In the genomic region with DNA sequence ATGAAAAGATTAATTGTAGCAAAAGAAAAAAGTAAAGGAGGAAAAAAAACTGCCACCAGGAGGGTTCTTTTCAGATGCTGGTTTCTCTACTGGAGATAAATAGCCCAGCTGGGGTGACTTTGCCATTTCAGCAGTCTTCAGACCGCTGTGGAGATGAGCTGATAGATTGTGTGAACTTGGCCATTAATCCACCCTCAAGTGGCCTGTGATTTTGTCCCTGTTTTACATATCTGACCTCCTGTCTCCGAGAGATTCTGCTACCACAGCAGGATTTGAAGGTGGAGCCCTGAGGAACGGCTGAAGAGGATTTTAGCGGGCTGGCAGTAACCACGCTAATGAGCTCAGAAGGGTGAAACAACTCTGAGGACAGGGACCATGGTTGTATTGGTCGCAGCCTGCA, we compare ENCODE assay signal across 17 cellular contexts.
DNase-seq lines count a peak whose midpoint lies in the region; TF ChIP-seq lines count a peak whose summit lies in the region.
"Had no signal": no experiment of that assay in that cellular context is flagged by ENCODE, and none has a peak within 500 bp of the region (broad histone marks: within the 10 kb centered on the region; RNA-seq: fewer than 3 reads in every experiment).

No MANE protein-coding gene starts in this region.

- H3K18ac ChIP-seq in mesendoderm (ENCODE audit: low read length) = peak overlapping the region; percentile 21

- no peak overlapping the region for H2BK120ac ChIP-seq in mesendoderm (ENCODE audit: low read depth, low read length)

- no peaks in the 10 kb centered on the region for H4K20me1 ChIP-seq in hepatocyte (ENCODE audit: insufficient read depth, poor library complexity, severe bottlenecking)

- no peak overlapping the region for H3K4me3 ChIP-seq in WERI-Rb-1 (ENCODE audit: low read depth, low read length)
- no peak overlapping the region for H3K4me3 ChIP-seq in mesendoderm (ENCODE audit: low read length)
- H3K4me3 ChIP-seq in parathyroid adenoma (ENCODE audit: low read depth, low read length) = no peak overlapping the region
- H3K4me3 ChIP-seq in hepatocyte = no peak overlapping the region
- H3K4me3 ChIP-seq: BLaER1 treated with 17β-estradiol and CSF1 and Interleukin-3, amounts not matched to agents 10 nM and 100 nM; GM23248; HAP-1 had no signal

- H3K9me3 ChIP-seq in WERI-Rb-1 (ENCODE audit: severe bottlenecking) = no peaks in the 10 kb centered on the region
- H3K9me3 ChIP-seq in parathyroid adenoma (ENCODE audit: control insufficient read depth, low read length) = no peaks in the 10 kb centered on the region
- H3K9me3 ChIP-seq in hepatocyte (ENCODE audit: low read depth) = no peaks in the 10 kb centered on the region
- H3K9me3 ChIP-seq: HAP-1 had no signal

- H3K79me1 ChIP-seq in mesendoderm (ENCODE audit: low read length) = no peaks in the 10 kb centered on the region

- no peak overlapping the region for H3K23ac ChIP-seq in mesendoderm (ENCODE audit: low read length)

- no peak overlapping the region for H4K5ac ChIP-seq in mesendoderm (ENCODE audit: low read length)

- WGBS in mesendoderm (ENCODE audit: extremely low coverage, insufficient coverage, low lambda C conversion rate) = no CpG with 5 or more reads among the region's 6 CpGs
- WGBS in hepatocyte (ENCODE audit: low lambda C conversion rate, missing lambda C conversion rate) = 46% methylated on average over 6 of the region's 6 CpGs

- no peaks in the 10 kb centered on the region for H3K9me2 ChIP-seq in hepatocyte (replicated peaks; ENCODE audit: insufficient read depth)

- H3K4me2 ChIP-seq in mesendoderm (ENCODE audit: low read length) (no peak overlapping the region), parathyroid adenoma (ENCODE audit: low read length) (no peak overlapping the region), hepatocyte (no peak overlapping the region)

- H2AK5ac ChIP-seq in mesendoderm (ENCODE audit: low read length) = no peak overlapping the region

- H3K4me1 ChIP-seq in mesendoderm (ENCODE audit: control insufficient read depth, low read depth, low read length) (peaks cover 5% of the 10 kb centered on the region), parathyroid adenoma (peaks cover 12% of the 10 kb centered on the region), hepatocyte (ENCODE audit: insufficient read depth) (no peaks in the 10 kb centered on the region)
- H3K4me1 ChIP-seq: HAP-1 had no signal

- peak; percentile 51 to 73 for DNase-seq in NCI-H524 (lab: John Stamatoyannopoulos, UW)
- DNase-seq in WERI-Rb-1 = peak; percentile 34
- DNase-seq in mesendoderm = peak; percentile 88
- DNase-seq in NK-92 treated with Interleukin-12 subunit alpha and Interleukin-12 subunit beta, amount 100 ng/mL, for 24 hours (lab: John Stamatoyannopoulos, UW) = no peak
- DNase-seq in inferior parietal cortex (ENCODE audit: extremely low spot score) = no peak
- DNase-seq in hepatocyte (ENCODE audit: low spot score) = no peak
- DNase-seq: 8988T; CD8-positive, alpha-beta T cell; COR-L47; DMS 273 treated with DMSO at 0.1 percent for 48 hours; DMS53; DND-41; EL; GM23248 had no signal

- H3K4ac ChIP-seq in mesendoderm (ENCODE audit: low read depth, low read length) = no peak overlapping the region

- H2BK15ac ChIP-seq in mesendoderm (replicated peaks; ENCODE audit: low read depth) = no peak overlapping the region

- TF ChIP-seq CTCF in WERI-Rb-1 (IDR thresholded peaks at IDR 0.05; ENCODE audit: low read depth, low read length) = no peak
- TF ChIP-seq CTCF in parathyroid adenoma (IDR thresholded peaks at IDR 0.05) = peak; percentile 9
- TF ChIP-seq CTCF in hepatocyte (IDR thresholded peaks at IDR 0.05; ENCODE audit: poor library complexity) = no peak

- H3K79me2 ChIP-seq in mesendoderm (ENCODE audit: control insufficient read depth, insufficient read depth, low read length) (no peaks in the 10 kb centered on the region), parathyroid adenoma (no peaks in the 10 kb centered on the region), hepatocyte (no peaks in the 10 kb centered on the region)

- H3K36me3 ChIP-seq in WERI-Rb-1 (no peaks in the 10 kb centered on the region), mesendoderm (ENCODE audit: control insufficient read depth, insufficient read depth, low read length) (no peaks in the 10 kb centered on the region), parathyroid adenoma (ENCODE audit: control insufficient read depth, insufficient read depth, low read length) (no peaks in the 10 kb centered on the region), hepatocyte (replicated peaks; ENCODE audit: insufficient read depth, low read depth) (no peaks in the 10 kb centered on the region)
- H3K36me3 ChIP-seq: BLaER1 treated with 17β-estradiol and CSF1 and Interleukin-3, amounts not matched to agents 10 nM and 100 nM; HAP-1 had no signal

- no peak overlapping the region for H4K8ac ChIP-seq in mesendoderm (ENCODE audit: low read depth, low read length)

- no peak overlapping the region for H3K27ac ChIP-seq in WERI-Rb-1
- H3K27ac ChIP-seq in mesendoderm (ENCODE audit: low read depth, low read length) = no peak overlapping the region
- H3K27ac ChIP-seq in parathyroid adenoma = peak overlapping the region; percentile 45
- no peak overlapping the region for H3K27ac ChIP-seq in hepatocyte
- H3K27ac ChIP-seq: BLaER1 treated with 17β-estradiol and CSF1 and Interleukin-3, amounts not matched to agents 10 nM and 100 nM; GM23248 had no signal

- H2AFZ ChIP-seq in parathyroid adenoma = peak overlapping the region; percentile 22
- no peak overlapping the region for H2AFZ ChIP-seq in hepatocyte
- H2AFZ ChIP-seq: GM23248 had no signal

- no peak overlapping the region for H3K9ac ChIP-seq in mesendoderm (ENCODE audit: low read length)
- no peak overlapping the region for H3K9ac ChIP-seq in parathyroid adenoma
- H3K9ac ChIP-seq: BLaER1 treated with 17β-estradiol and CSF1 and Interleukin-3, amounts not matched to agents 10 nM and 100 nM; GM23248 had no signal

- H3K56ac ChIP-seq in mesendoderm (ENCODE audit: low read length) = peak overlapping the region; percentile 61

- peak overlapping the region; percentile 18 for H2BK5ac ChIP-seq in mesendoderm (ENCODE audit: low read length)

- H3K27me3 ChIP-seq in WERI-Rb-1 (ENCODE audit: insufficient read depth, low read depth, severe bottlenecking) (peaks cover 33% of the 10 kb centered on the region), mesendoderm (ENCODE audit: insufficient read depth, low read length, poor library complexity) (no peaks in the 10 kb centered on the region), parathyroid adenoma (ENCODE audit: control insufficient read depth, insufficient read depth, low read length) (no peaks in the 10 kb centered on the region), hepatocyte (peaks cover 3% of the 10 kb centered on the region)
- H3K27me3 ChIP-seq: BLaER1 treated with 17β-estradiol and CSF1 and Interleukin-3, amounts not matched to agents 10 nM and 100 nM had no signal

Comparison
In these comparisons a context has a peak if more than half of its experiments do, and no peak if none do; other contexts are left out.
1. DNase-seq: peak in NCI-H524 (2 of 2), WERI-Rb-1 (single experiment) and mesendoderm (single experiment); none in NK-92 treated with Interleukin-12 subunit alpha and Interleukin-12 subunit beta, amount 100 ng/mL, for 24 hours (single experiment), inferior parietal cortex (single experiment) and hepatocyte (single experiment).